Comparison of ENCODE assay signal across 23 cellular contexts in genomic region chr15:41566121-41566885, GRCh38. TPM values are rescaled to one million over a fixed set of nuclear protein-coding genes. Genes with fewer than 3 reads are reported as not detected.
A peak's percentile ranks its signal among the peaks of the same experiment; 100 is the strongest.
DNase-seq lines count a peak whose midpoint lies in the region; TF ChIP-seq lines count a peak whose summit lies in the region.
"Had no signal": no experiment of that assay in that cellular context is flagged by ENCODE, and none has a peak within 500 bp of the region (broad histone marks: within the 10 kb centered on the region; RNA-seq: fewer than 3 reads in every experiment).

No MANE protein-coding gene starts in this region.

- no peak overlapping the region for H3K4me3 ChIP-seq in subcutaneous abdominal adipose tissue (ENCODE audit: low read depth in 1 of 5, low read length in 5 of 5)
- H3K4me3 ChIP-seq: BLaER1 treated with 17β-estradiol and CSF1 and Interleukin-3, amounts not matched to agents 10 nM and 100 nM; upper lobe of left lung had no signal

- DNase-seq in NCI-H2227 (lab: John Stamatoyannopoulos, UW; ENCODE audit: unreplicated experiment), result peak; percentile 32
- no peak for DNase-seq in NCI-H2227 treated with DMSO at 0.1 percent for 48 hours (lab: John Stamatoyannopoulos, UW)
- peak; percentile 79 for DNase-seq in OCI-M1 (lab: John Stamatoyannopoulos, UW)
- no peak for DNase-seq in endothelial cell (ENCODE audit: low spot score)
- DNase-seq in foreskin melanocyte, result no peak
- DNase-seq in mesenteric fat pad (ENCODE audit: low spot score), result no peak
- DNase-seq in pons (ENCODE audit: low spot score), result no peak
- DNase-seq: activated CD8-positive, alpha-beta T cell treated with anti-CD3 and anti-CD28 coated beads, Interleukin-2, amount 10 ng/mL, durations not matched to agents 7 days and 5 days; activated naive CD8-positive, alpha-beta T cell treated with anti-CD3 and anti-CD28 coated beads, Interleukin-2, amount 50 U/mL, for 24 hours; DMS53; effector CD4-positive, alpha-beta T cell; GOT3; islet precursor cell; NCI-H2029; NCI-H748 treated with DMSO at 0.1 percent for 48 hours; retina; stimulated activated naive CD4-positive, alpha-beta T cell; SW 1271; upper lobe of left lung; WERI-Rb-1 had no signal

- no peaks in the 10 kb centered on the region for H3K9me3 ChIP-seq in subcutaneous abdominal adipose tissue (ENCODE audit: control insufficient read depth in 5 of 5, low read length in 5 of 5)
- H3K9me3 ChIP-seq: BLaER1 treated with 17β-estradiol and CSF1 and Interleukin-3, amounts not matched to agents 10 nM and 100 nM; upper lobe of left lung had no signal

- no peak for TF ChIP-seq CTCF in endothelial cell (IDR thresholded peaks at IDR 0.05; ENCODE audit: unreplicated experiment)

- no peaks in the 10 kb centered on the region for H3K27me3 ChIP-seq in subcutaneous abdominal adipose tissue (ENCODE audit: control insufficient read depth in 5 of 5, insufficient read depth in 4 of 5, low read length in 5 of 5)
- H3K27me3 ChIP-seq: upper lobe of left lung had no signal

- H3K36me3 Mint-ChIP-seq in endothelial cell (ENCODE audit: low read depth, unreplicated experiment), result peaks cover 28% of the 10 kb centered on the region

- H3K27me3 Mint-ChIP-seq in endothelial cell (ENCODE audit: unreplicated experiment), result peaks cover 14% of the 10 kb centered on the region

- peak overlapping the region; percentile 90 for H3K27ac Mint-ChIP-seq in endothelial cell (ENCODE audit: unreplicated experiment)
- H3K27ac Mint-ChIP-seq: activated CD8-positive, alpha-beta T cell treated with anti-CD3 and anti-CD28 coated beads, Interleukin-2, amount 10 ng/mL, durations not matched to agents 7 days and 5 days; activated naive CD8-positive, alpha-beta T cell treated with anti-CD3 and anti-CD28 coated beads, Interleukin-2, amount 50 U/mL, for 24 hours had no signal

- H3K27ac ChIP-seq in subcutaneous abdominal adipose tissue (ENCODE audit: low read depth, low read length), result peak overlapping the region; percentile 73
- H3K27ac ChIP-seq: BLaER1 treated with 17β-estradiol and CSF1 and Interleukin-3, amounts not matched to agents 10 nM and 100 nM; upper lobe of left lung; WERI-Rb-1 had no signal

- H3K9me3 Mint-ChIP-seq in endothelial cell (ENCODE audit: unreplicated experiment), result no peaks in the 10 kb centered on the region
- H3K9me3 Mint-ChIP-seq: activated naive CD8-positive, alpha-beta T cell treated with anti-CD3 and anti-CD28 coated beads, Interleukin-2, amount 50 U/mL, for 24 hours had no signal

- peaks cover 60% of the 10 kb centered on the region for H3K4me1 Mint-ChIP-seq in endothelial cell (ENCODE audit: unreplicated experiment)
- H3K4me1 Mint-ChIP-seq: activated naive CD8-positive, alpha-beta T cell treated with anti-CD3 and anti-CD28 coated beads, Interleukin-2, amount 50 U/mL, for 24 hours had no signal

- H3K36me3 ChIP-seq in subcutaneous abdominal adipose tissue (ENCODE audit: control insufficient read depth in 5 of 5, insufficient read depth in 5 of 5, low read length in 5 of 5), result peaks cover 0 to 55% (median 33%) of the 10 kb centered on the region in 5 donors
- H3K36me3 ChIP-seq: upper lobe of left lung, WERI-Rb-1 had no signal

- H3K4me1 ChIP-seq in subcutaneous abdominal adipose tissue (ENCODE audit: control insufficient read depth in 5 of 5, insufficient read depth in 5 of 5, low read length in 5 of 5), result peaks cover 6 to 70% (median 52%) of the 10 kb centered on the region in 5 donors

- no peak overlapping the region for H3K9ac ChIP-seq in subcutaneous abdominal adipose tissue (ENCODE audit: low read length in 5 of 5)
- H3K9ac ChIP-seq: BLaER1 treated with 17β-estradiol and CSF1 and Interleukin-3, amounts not matched to agents 10 nM and 100 nM had no signal

- H3K4me3 Mint-ChIP-seq in endothelial cell (ENCODE audit: unreplicated experiment), result no peak overlapping the region
- H3K4me3 Mint-ChIP-seq: activated CD8-positive, alpha-beta T cell treated with anti-CD3 and anti-CD28 coated beads, Interleukin-2, amount 10 ng/mL, durations not matched to agents 7 days and 5 days; activated naive CD8-positive, alpha-beta T cell treated with anti-CD3 and anti-CD28 coated beads, Interleukin-2, amount 50 U/mL, for 24 hours had no signal

RNA-seq across cellular contexts. Expression of gene TYRO3, which starts 7.3 kb away (rescaled TPM):
- total RNA-seq in endothelial cell (ENCODE audit: unreplicated experiment), result 115 TPM
- 63.4 TPM for total RNA-seq in mesenteric fat pad

RNA-seq across cellular contexts. Expression of gene RPAP1, which starts 22.2 kb away (rescaled TPM):
- total RNA-seq in endothelial cell (ENCODE audit: unreplicated experiment) (41.2 TPM), mesenteric fat pad (26.7 TPM)

RNA-seq across cellular contexts. Expression of gene LTK, which starts 52.7 kb away (rescaled TPM):
- total RNA-seq in endothelial cell (ENCODE audit: unreplicated experiment) (25.7 TPM), mesenteric fat pad (0.77 TPM)
- total RNA-seq: MCF 10A had no signal

Comparison
In these comparisons a context has a peak if more than half of its experiments do, and no peak if none do; other contexts are left out.
1. DNase-seq: peak in NCI-H2227 (single experiment) and OCI-M1 (single experiment); none in NCI-H2227 treated with DMSO at 0.1 percent for 48 hours (single experiment), endothelial cell (single experiment), foreskin melanocyte (single experiment), mesenteric fat pad (single experiment) and pons (single experiment).
2. RNA of gene LTK, which starts 52.7 kb away (total RNA-seq): 25.7 TPM in endothelial cell (single experiment); 0.77 TPM in mesenteric fat pad (single experiment); every median in the first group is over 10 times any median in the second.